In genomic region chr2:67572721-67573485, GRCh38 we compare ENCODE assay signal across 1 cellular context.
TF ChIP-seq lines count a peak whose summit lies in the region.

No MANE protein-coding gene starts in this region.

TF ChIP-seq in HepG2, 621 proteins besides CTCF, POLR2A, EP300 and RAD21 (continued from another document):
- TF ChIP-seq ZKSCAN8 (CRISPR knock-in tag; IDR thresholded peaks at IDR 0.05; ENCODE audit: borderline replicate concordance) (no peak), ZNF747 (CRISPR knock-in tag; IDR thresholded peaks at IDR 0.05; ENCODE audit: borderline replicate concordance) (no peak)
